19 cellular contexts compared by ENCODE assay signal in the genomic region with DNA sequence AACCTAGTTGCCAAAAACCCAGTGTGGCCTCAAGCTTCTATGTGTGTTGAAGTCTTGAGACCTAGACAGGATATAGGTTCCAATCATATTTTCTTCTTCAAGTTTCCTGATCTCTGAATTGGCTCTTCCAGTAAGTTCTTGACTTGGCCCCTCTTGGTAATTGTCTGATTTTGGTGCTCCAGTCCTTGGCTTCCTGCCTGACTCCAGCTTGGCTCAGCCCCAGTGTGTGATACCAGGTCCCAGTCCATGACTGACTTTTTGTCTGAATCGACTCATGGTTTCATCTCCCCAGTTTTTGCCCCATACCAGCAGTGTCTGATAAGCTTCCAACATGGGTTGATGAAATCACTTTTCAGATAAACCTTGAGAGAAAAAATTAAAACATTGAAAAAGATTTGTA.
DNase-seq lines count a peak whose midpoint lies in the region; ATAC-seq and TF ChIP-seq lines count a peak whose summit lies in the region.
"Had no signal": no experiment of that assay in that cellular context is flagged by ENCODE, and none has a peak within 500 bp of the region (broad histone marks: within the 10 kb centered on the region; RNA-seq: fewer than 3 reads in every experiment).

No MANE protein-coding gene starts in this region.

- peak; percentile 13 for DNase-seq in activated CD4-positive, alpha-beta T cell treated with anti-CD3 and anti-CD28 coated beads for 36 hours
- DNase-seq in activated CD4-positive, alpha-beta T cell treated with anti-CD3 and anti-CD28 coated beads for 1 hour, result no peak
- peak; percentile 55 for DNase-seq in astrocyte of the hippocampus (ENCODE audit: low read depth, low spot score)
- peak; percentile 83 for DNase-seq in Right ventricle myocardium superior
- DNase-seq in psoas muscle, result peak; percentile 28 to 62
- DNase-seq in effector CD8-positive, alpha-beta T cell (lab: John Stamatoyannopoulos, UW), result no peak
- DNase-seq in trophoblast cell, result no peak
- DNase-seq: activated CD4-positive, CD25-positive, alpha-beta regulatory T cell; activated naive CD8-positive, alpha-beta T cell treated with anti-CD3 and anti-CD28 coated beads, Interleukin-2, amount 10 ng/mL, durations not matched to agents 7 days and 5 days; Caco-2; NCI-H146; NCI-H82; stimulated activated CD8-positive, alpha-beta memory T cell treated with anti-CD3 and anti-CD28 coated beads, Interleukin-4, amount 100 ng/mL, for 48 hours had no signal

- H3K79me1 ChIP-seq in trophoblast cell (ENCODE audit: low read length), result no peaks in the 10 kb centered on the region

- H3K18ac ChIP-seq in trophoblast cell (ENCODE audit: low read length), result no peak overlapping the region

- no peaks in the 10 kb centered on the region for H3K79me2 ChIP-seq in trophoblast cell (ENCODE audit: control insufficient read depth, insufficient read depth, low read length, poor library complexity)

- H3K14ac ChIP-seq in trophoblast cell (ENCODE audit: low read length), result no peak overlapping the region

- no peak overlapping the region for H2AK5ac ChIP-seq in trophoblast cell (ENCODE audit: low read length)

- H3K27ac ChIP-seq in psoas muscle, result no peak overlapping the region
- no peak overlapping the region for H3K27ac ChIP-seq in trophoblast cell (ENCODE audit: low read depth, low read length)

- no peaks in the 10 kb centered on the region for H3K36me3 ChIP-seq in psoas muscle (ENCODE audit: insufficient read depth in 1 of 2, low read depth in 1 of 2)
- H3K36me3 ChIP-seq in trophoblast cell (ENCODE audit: control insufficient read depth in 1 of 2, insufficient read depth in 2 of 2, low read length in 2 of 2), result no peaks in the 10 kb centered on the region

- no peak overlapping the region for H3K4me3 Mint-ChIP-seq in activated CD4-positive, alpha-beta T cell treated with anti-CD3 and anti-CD28 coated beads for 36 hours
- H3K4me3 Mint-ChIP-seq: activated naive CD8-positive, alpha-beta T cell treated with anti-CD3 and anti-CD28 coated beads, Interleukin-2, amount 10 ng/mL, durations not matched to agents 7 days and 5 days; activated T-helper 1 cell treated with anti-CD3 and anti-CD28 coated beads, Interleukin-12 subunit alpha, Interleukin-12 subunit beta, Interleukin-2, Interleukin-4 antibody, amounts not matched to agents 30 ng/mL and 10 ng/mL and 1 ng/mL, durations not matched to agents 14 hours and 24 hours and 36 hours; nephron; T-helper 2 cell treated with Interferon-gamma antibody and Interleukin-4, amounts not matched to agents 5 μg/mL and 100 μg/mL, for 36 hours had no signal

- no peak overlapping the region for H4K12ac ChIP-seq in trophoblast cell (ENCODE audit: low read depth, low read length)

- H4K91ac ChIP-seq in trophoblast cell (ENCODE audit: low read depth, low read length), result no peak overlapping the region

- no peak overlapping the region for H3K4me3 ChIP-seq in psoas muscle
- no peak overlapping the region for H3K4me3 ChIP-seq in trophoblast cell (ENCODE audit: low read depth, low read length)

- H3K4me1 Mint-ChIP-seq in activated CD4-positive, alpha-beta T cell treated with anti-CD3 and anti-CD28 coated beads for 36 hours, result peaks cover 3% of the 10 kb centered on the region
- H3K4me1 Mint-ChIP-seq: activated naive CD8-positive, alpha-beta T cell treated with anti-CD3 and anti-CD28 coated beads, Interleukin-2, amount 10 ng/mL, durations not matched to agents 7 days and 5 days had no signal

- no peak overlapping the region for H2BK120ac ChIP-seq in trophoblast cell (ENCODE audit: insufficient read depth, low read length, poor library complexity)

- H3K9me3 ChIP-seq in psoas muscle (no peaks in the 10 kb centered on the region), trophoblast cell (ENCODE audit: insufficient read depth, low read depth, low read length) (no peaks in the 10 kb centered on the region)
- H3K9me3 ChIP-seq: Caco-2 had no signal

- H3K27me3 Mint-ChIP-seq in activated CD4-positive, alpha-beta T cell treated with anti-CD3 and anti-CD28 coated beads for 36 hours, result peaks cover 7% of the 10 kb centered on the region

- no peak overlapping the region for H4K8ac ChIP-seq in trophoblast cell (ENCODE audit: low read depth, low read length)

- no peaks in the 10 kb centered on the region for H3K4me1 ChIP-seq in psoas muscle
- no peaks in the 10 kb centered on the region for H3K4me1 ChIP-seq in trophoblast cell (ENCODE audit: control insufficient read depth in 1 of 2, insufficient read depth in 2 of 2, low read length in 2 of 2)
- H3K4me1 ChIP-seq: Caco-2 had no signal

- H3K27ac Mint-ChIP-seq in activated CD4-positive, alpha-beta T cell treated with anti-CD3 and anti-CD28 coated beads for 36 hours, result no peak overlapping the region
- H3K27ac Mint-ChIP-seq: activated naive CD8-positive, alpha-beta T cell treated with anti-CD3 and anti-CD28 coated beads, Interleukin-2, amount 10 ng/mL, durations not matched to agents 7 days and 5 days; activated T-helper 1 cell treated with anti-CD3 and anti-CD28 coated beads, Interleukin-12 subunit alpha, Interleukin-12 subunit beta, Interleukin-2, Interleukin-4 antibody, amounts not matched to agents 30 ng/mL and 10 ng/mL and 1 ng/mL, durations not matched to agents 14 hours and 24 hours and 36 hours; nephron; T-helper 2 cell treated with Interferon-gamma antibody and Interleukin-4, amounts not matched to agents 5 μg/mL and 100 μg/mL, for 36 hours had no signal

- CTCF ChIA-PET in activated CD4-positive, alpha-beta T cell treated with anti-CD3 and anti-CD28 coated beads for 36 hours (lab: Charles Lee), result interaction anchor here (0.6 to 1.2 kb wide), 3 partner anchors 33 to 293 kb away, joined by 3 to 7 read pairs (median 3); no protein-coding TSS in a partner anchor

- H3K36me3 Mint-ChIP-seq in activated CD4-positive, alpha-beta T cell treated with anti-CD3 and anti-CD28 coated beads for 36 hours (ENCODE audit: low read depth), result no peaks in the 10 kb centered on the region

- no peak overlapping the region for H3K4me2 ChIP-seq in trophoblast cell (ENCODE audit: low read length)

- 5 to 9% (median 7%) methylated on average over 1 of the region's 1 CpG for WGBS in psoas muscle, 3 donors
- WGBS in trophoblast cell (ENCODE audit: extremely low coverage, insufficient coverage, insufficient read length), result no CpG with 5 or more reads among the region's 1 CpG

- no peaks in the 10 kb centered on the region for H3K27me3 ChIP-seq in psoas muscle (ENCODE audit: insufficient read depth in 3 of 3, low read length in 2 of 3)
- no peaks in the 10 kb centered on the region for H3K27me3 ChIP-seq in trophoblast cell (ENCODE audit: insufficient read depth, low read length)

- no peak for TF ChIP-seq CTCF in psoas muscle (IDR thresholded peaks at IDR 0.05)

- H2BK5ac ChIP-seq in trophoblast cell (ENCODE audit: low read depth, low read length, poor library complexity), result no peak overlapping the region

- peak; percentile 19 for ATAC-seq in activated CD4-positive, alpha-beta T cell treated with anti-CD3 and anti-CD28 coated beads for 36 hours
- ATAC-seq in Right ventricle myocardium superior (ENCODE audit: poor library complexity) (peak; percentile 80), psoas muscle (no peak), HG02970 (IDR thresholded peaks at IDR 0.05; ENCODE audit: low FRiP score, unreplicated experiment) (no peak)
- ATAC-seq: esophagus mucosa, Panc1 had no signal

- no peaks in the 10 kb centered on the region for H3K9me3 Mint-ChIP-seq in activated CD4-positive, alpha-beta T cell treated with anti-CD3 and anti-CD28 coated beads for 36 hours (ENCODE audit: low read depth)
- H3K9me3 Mint-ChIP-seq: activated naive CD8-positive, alpha-beta T cell treated with anti-CD3 and anti-CD28 coated beads, Interleukin-2, amount 10 ng/mL, durations not matched to agents 7 days and 5 days; activated T-helper 1 cell treated with anti-CD3 and anti-CD28 coated beads, Interleukin-12 subunit alpha, Interleukin-12 subunit beta, Interleukin-2, Interleukin-4 antibody, amounts not matched to agents 30 ng/mL and 10 ng/mL and 1 ng/mL, durations not matched to agents 14 hours and 24 hours and 36 hours; nephron; T-helper 2 cell treated with Interferon-gamma antibody and Interleukin-4, amounts not matched to agents 5 μg/mL and 100 μg/mL, for 36 hours had no signal

- intact Hi-C loops in activated CD4-positive, alpha-beta T cell treated with anti-CD3 and anti-CD28 coated beads for 36 hours (cut with DNase I, micrococcal nuclease), result no loop called here
- intact Hi-C loops in Right ventricle myocardium superior (cut with DNase I) (no loop called here), psoas muscle (cut with DNase I) (no loop called here)

- H3K23ac ChIP-seq in trophoblast cell (ENCODE audit: low read length), result no peak overlapping the region

- POLR2A ChIA-PET in activated CD4-positive, alpha-beta T cell treated with anti-CD3 and anti-CD28 coated beads for 36 hours (lab: Charles Lee), result no interaction called here

- H3K9ac ChIP-seq in trophoblast cell (ENCODE audit: low read length), result no peak overlapping the region

- no peak overlapping the region for H2BK12ac ChIP-seq in trophoblast cell (ENCODE audit: low read length)

- no peak overlapping the region for H3K4ac ChIP-seq in trophoblast cell (ENCODE audit: low read depth, low read length)

- H2AFZ ChIP-seq in trophoblast cell (ENCODE audit: insufficient read depth, low read length, poor library complexity), result no peak overlapping the region

Comparison
In these comparisons a context has a peak if more than half of its experiments do, and no peak if none do; other contexts are left out.
1. DNase-seq: peak in activated CD4-positive, alpha-beta T cell treated with anti-CD3 and anti-CD28 coated beads for 36 hours (single experiment), astrocyte of the hippocampus (single experiment), Right ventricle myocardium superior (single experiment) and psoas muscle (2 of 2); none in activated CD4-positive, alpha-beta T cell treated with anti-CD3 and anti-CD28 coated beads for 1 hour (single experiment), effector CD8-positive, alpha-beta T cell (single experiment) and trophoblast cell (0 of 2).
2. ATAC-seq: peak in activated CD4-positive, alpha-beta T cell treated with anti-CD3 and anti-CD28 coated beads for 36 hours (single experiment) and Right ventricle myocardium superior (single experiment); none in psoas muscle (0 of 4) and HG02970 (single experiment).